ENCODE assay signal across 14 cellular contexts in genomic region chr19:35100588-35101533, GRCh38. TPM values are rescaled to one million over a fixed set of nuclear protein-coding genes. Genes with fewer than 3 reads are reported as not detected.
A peak's percentile ranks its signal among the peaks of the same experiment; 100 is the strongest.
DNase-seq lines count a peak whose midpoint lies in the region; ATAC-seq, FAIRE-seq and TF ChIP-seq lines count a peak whose summit lies in the region.
"Had no signal": no experiment of that assay in that cellular context is flagged by ENCODE, and none has a peak within 500 bp of the region (broad histone marks: within the 10 kb centered on the region; RNA-seq: fewer than 3 reads in every experiment).

No MANE protein-coding gene starts in this region.

- in situ Hi-C loops in IMR-90 (cut with MboI; ENCODE audit: low sequenced_read_pairs) = no loop called here
- in situ Hi-C loops in K562 (cut with MboI) = no loop called here

- POLR2A ChIA-PET in IMR-90 (lab: Charles Lee; ENCODE audit: unreplicated experiment) (no interaction called here), K562 (lab: Yijun Ruan, JAX) (interaction anchor here (0.5 to 1.0 kb wide), 3 partner anchors 10 to 19 kb away, joined by 3 to 4 read pairs (median 3); no protein-coding TSS in a partner anchor)

- H3K36me3 ChIP-seq in IMR-90 (ENCODE audit: control insufficient read depth, insufficient read depth, low read length) (no peaks in the 10 kb centered on the region), K562 (ENCODE audit: control insufficient read depth, insufficient read depth, low read length) (no peaks in the 10 kb centered on the region), neuronal stem cell (replicated peaks in 1 of 2; ENCODE audit: control insufficient read depth in 2 of 2, insufficient read depth in 2 of 2, low read length in 2 of 2) (no peaks in the 10 kb centered on the region), Karpas-422 (ENCODE audit: insufficient read depth, low read length) (no peaks in the 10 kb centered on the region)
- H3K36me3 ChIP-seq: BE2C, SJCRH30 had no signal

- no peak overlapping the region for H3K14ac ChIP-seq in IMR-90 (replicated peaks; ENCODE audit: low read depth, low read length)
- H3K14ac ChIP-seq in neuronal stem cell (ENCODE audit: low read length) = no peak overlapping the region

- H3K4me3 ChIP-seq in IMR-90 (ENCODE audit: insufficient read depth, low read depth, low read length) (no peak overlapping the region), K562 (no peak overlapping the region), neuronal stem cell (ENCODE audit: low read length in 2 of 2) (no peak overlapping the region), Karpas-422 (ENCODE audit: low read length) (no peak overlapping the region)
- H3K4me3 ChIP-seq: SJCRH30 had no signal

- H4K5ac ChIP-seq in IMR-90 (ENCODE audit: low read depth, low read length) = no peak overlapping the region

- H4K20me1 ChIP-seq in IMR-90 (ENCODE audit: insufficient read depth, low read length) = no peaks in the 10 kb centered on the region
- H4K20me1 ChIP-seq in K562 (replicated peaks; ENCODE audit: control insufficient read depth, insufficient read depth, low read length) = no peaks in the 10 kb centered on the region
- H4K20me1 ChIP-seq in Karpas-422 (ENCODE audit: insufficient read depth, low read depth, low read length) = no peaks in the 10 kb centered on the region

- dilution Hi-C loops in IMR-90 (cut with HindIII; ENCODE audit: low sequenced_read_pairs, unreplicated experiment) = no loop called here

- H3K9ac ChIP-seq in IMR-90 (ENCODE audit: low read depth, low read length) = no peak overlapping the region
- H3K9ac ChIP-seq in K562 (ENCODE audit: insufficient read depth in 1 of 2, low read depth in 2 of 2, low read length in 2 of 2) = no peak overlapping the region
- peak overlapping the region; percentile 53 for H3K9ac ChIP-seq in neuronal stem cell (ENCODE audit: low read depth, low read length, poor library complexity)
- H3K9ac ChIP-seq in Karpas-422 (ENCODE audit: low read length) = no peak overlapping the region

- H3K18ac ChIP-seq in IMR-90 (ENCODE audit: low read depth, low read length) = no peak overlapping the region
- H3K18ac ChIP-seq in neuronal stem cell (ENCODE audit: low read length) = peak overlapping the region; percentile 67

- BruUV-seq in IMR-90 (replicated peaks; lab: Mats Ljungman, UMichigan) = no TSS peak
- BruUV-seq in K562 (replicated peaks; lab: Mats Ljungman, UMichigan) = no TSS peak

- no peak overlapping the region for H3K27ac ChIP-seq in IMR-90 (ENCODE audit: insufficient read depth, low read length)
- H3K27ac ChIP-seq in K562 (ENCODE audit: extremely low read depth, low read depth, low read length) = no peak overlapping the region
- H3K27ac ChIP-seq in neuronal stem cell (replicated peaks; ENCODE audit: low read length) = no peak overlapping the region
- H3K27ac ChIP-seq in Karpas-422 (ENCODE audit: low read length) = no peak overlapping the region
- H3K27ac ChIP-seq: SJCRH30 had no signal

- no peak overlapping the region for H4K8ac ChIP-seq in IMR-90 (ENCODE audit: low read depth in 2 of 2, low read length in 2 of 2)
- peak overlapping the region; percentile 75 for H4K8ac ChIP-seq in neuronal stem cell (ENCODE audit: low read depth, low read length)

- TF ChIP-seq POLR2A in IMR-90 (IDR thresholded peaks at IDR 0.05; ENCODE audit: low read depth, low read length) (no peak), K562 (conservative IDR thresholded peaks at IDR 0.05) (no peak)

- intact Hi-C loops in IMR-90 (cut with micrococcal nuclease) (no loop called here), K562 (cut with micrococcal nuclease) (no loop called here), left cardiac atrium (cut with DNase I) (no loop called here)

- H2AK9ac ChIP-seq in IMR-90 (replicated peaks; ENCODE audit: low read depth, low read length, poor library complexity) = no peak overlapping the region

- H2AK5ac ChIP-seq in IMR-90 (ENCODE audit: low read depth, low read length) (no peak overlapping the region), neuronal stem cell (ENCODE audit: low read depth, low read length) (no peak overlapping the region)

- DNase-seq in IMR-90 (no peak), K562 (ENCODE audit: extremely low read depth in 1 of 4, low spot score in 3 of 4) (no peak), neuronal stem cell (ENCODE audit: low spot score) (no peak), left cardiac atrium (no peak), Karpas-422 (no peak)
- DNase-seq: BE2C; CD4-positive, alpha-beta memory T cell; NCI-H1417 treated with DMSO at 0.1 percent for 48 hours; NCI-H2029 treated with DMSO at 0.1 percent for 48 hours; RPMI8226; SJCRH30; SW 1271 had no signal

- TF ChIP-seq RAD21 in IMR-90 (IDR thresholded peaks at IDR 0.05; ENCODE audit: low read length) = no peak
- TF ChIP-seq RAD21 in K562 (CRISPR knock-in tag; conservative IDR thresholded peaks at IDR 0.05 in 1 of 2, IDR thresholded peaks at IDR 0.05 in 1 of 2) = no peak

- H3K4me1 ChIP-seq in IMR-90 (ENCODE audit: control insufficient read depth, insufficient read depth, low read length) = no peaks in the 10 kb centered on the region
- peaks cover under 1 to 34% of the 10 kb centered on the region in 2 experiments; a peak in 4 of 5 replicates for H3K4me1 ChIP-seq in K562 (replicated peaks in 1 of 2; ENCODE audit: control insufficient read depth in 2 of 2, insufficient read depth in 2 of 2, low read length in 2 of 2)
- H3K4me1 ChIP-seq in neuronal stem cell (ENCODE audit: control insufficient read depth in 2 of 2, insufficient read depth in 1 of 2, low read depth in 1 of 2, low read length in 2 of 2) = peaks cover 0 to 2% of the 10 kb centered on the region in 2 donors
- H3K4me1 ChIP-seq in Karpas-422 (ENCODE audit: low read length) = peaks cover 7% of the 10 kb centered on the region
- H3K4me1 ChIP-seq: BE2C, SJCRH30 had no signal

- H4K91ac ChIP-seq in IMR-90 (ENCODE audit: insufficient read depth, low read depth, low read length) (no peak overlapping the region), neuronal stem cell (ENCODE audit: low read depth, low read length, poor library complexity) (no peak overlapping the region)

- H3K9me2 ChIP-seq in Karpas-422 (replicated peaks; ENCODE audit: insufficient read depth, low read length) = no peaks in the 10 kb centered on the region

- H2BK15ac ChIP-seq in IMR-90 (ENCODE audit: low read depth, low read length) = no peak overlapping the region
- peak overlapping the region; percentile 60 for H2BK15ac ChIP-seq in neuronal stem cell (ENCODE audit: low read length)

- H3K79me1 ChIP-seq in IMR-90 (ENCODE audit: low read depth in 1 of 2, low read length in 2 of 2) (no peaks in the 10 kb centered on the region), neuronal stem cell (ENCODE audit: low read depth, low read length) (peaks cover 4% of the 10 kb centered on the region)

- CTCF ChIA-PET in IMR-90 (lab: Yijun Ruan, JAX) (interaction anchor here (0.8 to 1.0 kb wide), 2 partner anchors 9 to 11 kb away, joined by 3 read pairs; no protein-coding TSS in a partner anchor), K562 (lab: Yijun Ruan, JAX; ENCODE audit: low intra/inter-chr PET ratio) (no interaction called here)

- H3K4ac ChIP-seq in IMR-90 (ENCODE audit: low read depth, low read length) = no peak overlapping the region
- no peak overlapping the region for H3K4ac ChIP-seq in neuronal stem cell (ENCODE audit: low read length)

- H2BK120ac ChIP-seq in IMR-90 (ENCODE audit: low read depth, low read length) (no peak overlapping the region), neuronal stem cell (ENCODE audit: low read depth, low read length) (no peak overlapping the region)

- H3K56ac ChIP-seq in IMR-90 (ENCODE audit: extremely low read depth, insufficient read depth, low read length) = no peak overlapping the region

- H2AFZ ChIP-seq in IMR-90 (replicated peaks; ENCODE audit: low read length, poor library complexity) (peak overlapping the region; percentile 43), K562 (ENCODE audit: low read depth, low read length) (0 out of 2 replicates have a peak overlapping the region, but pooled peaks have one; percentile 2), neuronal stem cell (ENCODE audit: low read length) (no peak overlapping the region), Karpas-422 (ENCODE audit: low read length) (no peak overlapping the region)

- H3K4me2 ChIP-seq in IMR-90 (ENCODE audit: low read depth, low read length) (no peak overlapping the region), K562 (ENCODE audit: insufficient read depth, low read length) (no peak overlapping the region), neuronal stem cell (ENCODE audit: insufficient read depth, low read length, poor library complexity, severe bottlenecking) (no peak overlapping the region), Karpas-422 (ENCODE audit: low read depth, low read length, poor library complexity, severe bottlenecking) (no peak overlapping the region)

- H3K9me3 ChIP-seq in IMR-90 (ENCODE audit: control insufficient read depth, insufficient read depth, low read length) = peaks cover 1% of the 10 kb centered on the region; the same call in 1 of the 2 replicates
- peaks cover 7% of the 10 kb centered on the region for H3K9me3 ChIP-seq in K562 (replicated peaks; ENCODE audit: control insufficient read depth, insufficient read depth, low read depth, low read length)
- no peaks in the 10 kb centered on the region for H3K9me3 ChIP-seq in neuronal stem cell (replicated peaks in 1 of 2; ENCODE audit: control insufficient read depth in 2 of 2, insufficient read depth in 1 of 2, low read depth in 1 of 2, low read length in 2 of 2)
- H3K9me3 ChIP-seq in Karpas-422 (ENCODE audit: low read length) = no peaks in the 10 kb centered on the region
- H3K9me3 ChIP-seq: BE2C, SJCRH30 had no signal

- TF ChIP-seq EP300 in K562 (IDR thresholded peaks at IDR 0.05; ENCODE audit: low read length) = no peak

- no peak overlapping the region for H2BK20ac ChIP-seq in IMR-90 (ENCODE audit: low read depth, low read length)

- no peaks in the 10 kb centered on the region; the same call in 1 of the 2 replicates for H3K27me3 ChIP-seq in IMR-90 (ENCODE audit: control insufficient read depth, insufficient read depth, low read length)
- H3K27me3 ChIP-seq in K562 (ENCODE audit: control insufficient read depth in 2 of 2, insufficient read depth in 2 of 2, low read length in 2 of 2) = no peaks in the 10 kb centered on the region
- H3K27me3 ChIP-seq in neuronal stem cell (ENCODE audit: control insufficient read depth in 3 of 3, insufficient read depth in 3 of 3, low read depth in 1 of 3, low read length in 3 of 3) = no peaks in the 10 kb centered on the region
- no peaks in the 10 kb centered on the region for H3K27me3 ChIP-seq in Karpas-422 (ENCODE audit: low read length)
- H3K27me3 ChIP-seq: BE2C, SJCRH30 had no signal

- no peak overlapping the region for H3K23ac ChIP-seq in IMR-90 (ENCODE audit: low read depth, low read length)
- H3K23ac ChIP-seq in neuronal stem cell (ENCODE audit: low read depth, low read length, poor library complexity) = no peak overlapping the region

- H2BK12ac ChIP-seq in neuronal stem cell (ENCODE audit: low read length) = no peak overlapping the region

- H3K9me1 ChIP-seq in IMR-90 (ENCODE audit: insufficient read depth, low read length) (no peaks in the 10 kb centered on the region), K562 (ENCODE audit: control insufficient read depth, insufficient read depth, low read length) (no peaks in the 10 kb centered on the region)

- H3K79me2 ChIP-seq in K562 (ENCODE audit: control insufficient read depth, insufficient read depth, low read length) (no peaks in the 10 kb centered on the region), Karpas-422 (ENCODE audit: low read length) (no peaks in the 10 kb centered on the region)

- WGBS in IMR-90 (ENCODE audit: extremely low coverage in 2 of 2, insufficient read length in 1 of 2), 2 experiments = 53% methylated on average over 11 of the region's 16 CpGs; no CpG with 5 or more reads in 1 of the 2 experiments
- WGBS in K562 (ENCODE audit: insufficient coverage, low coverage, missing lambda C conversion rate) = 41% methylated on average over 15 of the region's 16 CpGs
- WGBS in neuronal stem cell (ENCODE audit: extremely low coverage in 2 of 2, insufficient read length in 2 of 2, insufficient replicate concordance in 1 of 2), 2 donors = no CpG with 5 or more reads among the region's 16 CpGs

- ATAC-seq in IMR-90 (ENCODE audit: low read depth) (no peak), K562 (peak; percentile 13; the same call in 2 of the 3 replicates), left cardiac atrium (no peak), HG03571 (IDR thresholded peaks at IDR 0.05; ENCODE audit: unreplicated experiment) (no peak)

- no peak for TF ChIP-seq CTCF in IMR-90 (conservative IDR thresholded peaks at IDR 0.05; ENCODE audit: low read depth, low read length)
- no peak for TF ChIP-seq CTCF in K562 (IDR thresholded peaks at IDR 0.05 in 2 of 3, conservative IDR thresholded peaks at IDR 0.05 in 1 of 3; ENCODE audit: insufficient read depth in 2 of 3, low read depth in 1 of 3, low read length in 3 of 3)

- no peak overlapping the region for H2BK5ac ChIP-seq in IMR-90 (ENCODE audit: low read depth, low read length, poor library complexity, severe bottlenecking)
- H2BK5ac ChIP-seq in neuronal stem cell (ENCODE audit: low read length) = no peak overlapping the region

- peak; percentile 55 for FAIRE-seq in K562 (lab: Jason Lieb, UNC)
- FAIRE-seq: H54 had no signal

RNA-seq across cellular contexts. Expression of gene FXYD3, which starts 14.8 kb away (rescaled TPM):
- total RNA-seq in IMR-90 (2012; rRNA removed) (not detected in 2 replicates), K562 (2014; rRNA removed) (not detected in 2 replicates), K562 (2014; rRNA removed; fragmentation: Illumina TruSeq; extraction: Trizol) (not detected in 2 replicates), K562 (2015; rRNA removed; fragmentation: Illumina TruSeq; extraction: Trizol) (not detected in 2 replicates), K562 (2021) (0.24 and 0.60 TPM in 2 replicates), left cardiac atrium (1 to 10 TPM; 1.5 to 3.6 TPM)
- polyA plus RNA-seq in IMR-90 (2012; rRNA removed) (not detected in 2 replicates), K562 (2011; rRNA removed) (not detected in 2 replicates), K562 (2014; fragmentation: Illumina TruSeq; extraction: Trizol) (not detected in 2 replicates), K562 (2014; fragmentation: Nextera tagmentation; extraction: Ambion mirVana) (not detected), K562 (2014; rRNA removed) (not detected in 2 replicates)
- not detected in 2 replicates for polyA plus RNA-seq in IMR-90 (2012; cell fraction: cytosol; rRNA removed)
- not detected in 2 replicates for polyA plus RNA-seq in IMR-90 (2012; cell fraction: nucleus; rRNA removed; ENCODE audit: low replicate concordance)
- not detected in 2 replicates for total RNA-seq in K562 (2011; cell fraction: chromatin; rRNA removed; ENCODE audit: low replicate concordance)
- total RNA-seq in K562 (2011; cell fraction: nucleolus; rRNA removed) = not detected in 2 replicates
- not detected in 2 replicates for total RNA-seq in K562 (2011; cell fraction: nucleoplasm; rRNA removed)
- polyA plus RNA-seq in K562 (2011; cell fraction: cytosol; rRNA removed) = not detected in 2 replicates
- not detected in 2 replicates for polyA plus RNA-seq in K562 (2011; cell fraction: nucleus; rRNA removed)
- 0.16 TPM in 1 of 2 replicates, not detected in the other for polyA plus RNA-seq in K562 (2012)
- polyA minus RNA-seq in K562 (2011; rRNA and poly(A)+ RNA removed) = not detected in 2 replicates
- not detected in 2 replicates for polyA minus RNA-seq in K562 (2011; cell fraction: cytosol; rRNA and poly(A)+ RNA removed)
- not detected in 2 replicates for polyA minus RNA-seq in K562 (2011; cell fraction: nucleus; rRNA and poly(A)+ RNA removed)
- 0.07 TPM for polyA plus RNA-seq in neuronal stem cell (2013, experiment 1 of 2)
- 0.12 TPM for polyA plus RNA-seq in neuronal stem cell (2013, experiment 2 of 2)
- not detected in 2 replicates for total RNA-seq in Karpas-422 (2014; rRNA removed; shearing (Covaris generic); ENCODE audit: low replicate concordance)
- total RNA-seq: CD4-positive, alpha-beta memory T cell; SJCRH30 had no signal
- polyA plus RNA-seq: CD4-positive, alpha-beta memory T cell had no signal

RNA-seq across cellular contexts. Expression of gene LGI4, which starts 34.0 kb away (rescaled TPM):
- total RNA-seq in IMR-90 (2012; rRNA removed) = not detected in 2 replicates
- 0.06 and 0.10 TPM in 2 replicates for polyA plus RNA-seq in IMR-90 (2012; rRNA removed)
- 0.05 TPM in 1 of 2 replicates, not detected in the other for polyA plus RNA-seq in IMR-90 (2012; cell fraction: cytosol; rRNA removed)
- 2.3 and 3.5 TPM in 2 replicates for polyA plus RNA-seq in IMR-90 (2012; cell fraction: nucleus; rRNA removed; ENCODE audit: low replicate concordance)
- 1.9 TPM in 2 replicates for total RNA-seq in K562 (2011; cell fraction: chromatin; rRNA removed; ENCODE audit: low replicate concordance)
- total RNA-seq in K562 (2011; cell fraction: nucleolus; rRNA removed) = 0.67 and 0.92 TPM in 2 replicates
- 0.88 and 0.92 TPM in 2 replicates for total RNA-seq in K562 (2011; cell fraction: nucleoplasm; rRNA removed)
- 0.14 TPM in 1 of 2 replicates, not detected in the other for total RNA-seq in K562 (2014; rRNA removed)
- not detected in 2 replicates for total RNA-seq in K562 (2014; rRNA removed; fragmentation: Illumina TruSeq; extraction: Trizol)
- total RNA-seq in K562 (2015; rRNA removed; fragmentation: Illumina TruSeq; extraction: Trizol) = not detected in 2 replicates
- 0.24 TPM in 1 of 2 replicates, not detected in the other for total RNA-seq in K562 (2021)
- polyA plus RNA-seq in K562 (2011; rRNA removed) = 0.29 and 0.73 TPM in 2 replicates
- 0.16 and 0.37 TPM in 2 replicates for polyA plus RNA-seq in K562 (2011; cell fraction: cytosol; rRNA removed)
- polyA plus RNA-seq in K562 (2011; cell fraction: nucleus; rRNA removed) = 3.1 and 4.6 TPM in 2 replicates
- 0.35 and 1.6 TPM in 2 replicates for polyA plus RNA-seq in K562 (2012)
- polyA plus RNA-seq in K562 (2014; fragmentation: Illumina TruSeq; extraction: Trizol) = 0.30 and 0.33 TPM in 2 replicates
- not detected for polyA plus RNA-seq in K562 (2014; fragmentation: Nextera tagmentation; extraction: Ambion mirVana)
- 0.21 and 1.1 TPM in 2 replicates for polyA plus RNA-seq in K562 (2014; rRNA removed)
- not detected in 2 replicates for polyA minus RNA-seq in K562 (2011; rRNA and poly(A)+ RNA removed)
- not detected in 2 replicates for polyA minus RNA-seq in K562 (2011; cell fraction: cytosol; rRNA and poly(A)+ RNA removed)
- polyA minus RNA-seq in K562 (2011; cell fraction: nucleus; rRNA and poly(A)+ RNA removed) = 0.54 TPM in 1 of 2 replicates, not detected in the other
- polyA plus RNA-seq in neuronal stem cell (2013, experiment 1 of 2) = 2.0 TPM
- 1.8 TPM for polyA plus RNA-seq in neuronal stem cell (2013, experiment 2 of 2)
- total RNA-seq in left cardiac atrium = 10 to 100 TPM; 11.6 to 17.9 TPM
- 0.22 TPM in 1 of 2 replicates, not detected in the other for total RNA-seq in Karpas-422 (2014; rRNA removed; shearing (Covaris generic); ENCODE audit: low replicate concordance)
- total RNA-seq: SJCRH30 had no signal
- polyA plus RNA-seq: CD4-positive, alpha-beta memory T cell had no signal

RNA-seq across cellular contexts. Expression of gene FXYD1, which starts 37.8 kb away (rescaled TPM):
- total RNA-seq in IMR-90 (2012; rRNA removed) (0.18 TPM in 1 of 2 replicates, not detected in the other), K562 (2014; rRNA removed) (2.3 and 2.4 TPM in 2 replicates), K562 (2014; rRNA removed; fragmentation: Illumina TruSeq; extraction: Trizol) (not detected in 2 replicates), K562 (2015; rRNA removed; fragmentation: Illumina TruSeq; extraction: Trizol) (0.60 and 1.3 TPM in 2 replicates), K562 (2021) (1.7 and 2.7 TPM in 2 replicates), left cardiac atrium (100 to 1,000 TPM; 297 to 393 TPM)
- polyA plus RNA-seq in IMR-90 (2012; rRNA removed) (2.7 and 3.9 TPM in 2 replicates), K562 (2011; rRNA removed) (0.40 and 0.66 TPM in 2 replicates), K562 (2014; fragmentation: Illumina TruSeq; extraction: Trizol) (0.71 and 2.1 TPM in 2 replicates), K562 (2014; fragmentation: Nextera tagmentation; extraction: Ambion mirVana) (not detected), K562 (2014; rRNA removed) (2.4 and 3.2 TPM in 2 replicates)
- polyA plus RNA-seq in IMR-90 (2012; cell fraction: cytosol; rRNA removed) = 1.0 and 7.5 TPM in 2 replicates
- polyA plus RNA-seq in IMR-90 (2012; cell fraction: nucleus; rRNA removed; ENCODE audit: low replicate concordance) = 3.4 and 3.9 TPM in 2 replicates
- total RNA-seq in K562 (2011; cell fraction: chromatin; rRNA removed; ENCODE audit: low replicate concordance) = 0.67 TPM in 1 of 2 replicates, not detected in the other
- 0.50 TPM in 1 of 2 replicates, not detected in the other for total RNA-seq in K562 (2011; cell fraction: nucleolus; rRNA removed)
- total RNA-seq in K562 (2011; cell fraction: nucleoplasm; rRNA removed) = not detected in 2 replicates
- 0.16 TPM in 1 of 2 replicates, not detected in the other for polyA plus RNA-seq in K562 (2011; cell fraction: cytosol; rRNA removed)
- 0.49 and 2.1 TPM in 2 replicates for polyA plus RNA-seq in K562 (2011; cell fraction: nucleus; rRNA removed)
- polyA plus RNA-seq in K562 (2012) = 2.1 and 4.4 TPM in 2 replicates
- polyA minus RNA-seq in K562 (2011; rRNA and poly(A)+ RNA removed) = not detected in 2 replicates
- not detected in 2 replicates for polyA minus RNA-seq in K562 (2011; cell fraction: cytosol; rRNA and poly(A)+ RNA removed)
- polyA minus RNA-seq in K562 (2011; cell fraction: nucleus; rRNA and poly(A)+ RNA removed) = 0.67 TPM in 1 of 2 replicates, not detected in the other
- 0.85 TPM for polyA plus RNA-seq in neuronal stem cell (2013, experiment 1 of 2)
- polyA plus RNA-seq in neuronal stem cell (2013, experiment 2 of 2) = 1.2 TPM
- not detected in 2 replicates for total RNA-seq in Karpas-422 (2014; rRNA removed; shearing (Covaris generic); ENCODE audit: low replicate concordance)
- total RNA-seq: SJCRH30 had no signal

RNA-seq across cellular contexts. Expression of gene FXYD7, which starts 42.2 kb away (rescaled TPM):
- not detected in 2 replicates for total RNA-seq in IMR-90 (2012; rRNA removed)
- 0.31 and 0.39 TPM in 2 replicates for polyA plus RNA-seq in IMR-90 (2012; rRNA removed)
- 0.11 and 2.0 TPM in 2 replicates for polyA plus RNA-seq in IMR-90 (2012; cell fraction: cytosol; rRNA removed)
- 0.35 and 0.60 TPM in 2 replicates for polyA plus RNA-seq in IMR-90 (2012; cell fraction: nucleus; rRNA removed; ENCODE audit: low replicate concordance)
- total RNA-seq in K562 (2011; cell fraction: chromatin; rRNA removed; ENCODE audit: low replicate concordance) = 0.39 and 0.76 TPM in 2 replicates
- total RNA-seq in K562 (2011; cell fraction: nucleolus; rRNA removed) = not detected in 2 replicates
- total RNA-seq in K562 (2011; cell fraction: nucleoplasm; rRNA removed) = not detected in 2 replicates
- total RNA-seq in K562 (2014; rRNA removed) = not detected in 2 replicates
- not detected in 2 replicates for total RNA-seq in K562 (2014; rRNA removed; fragmentation: Illumina TruSeq; extraction: Trizol)
- total RNA-seq in K562 (2015; rRNA removed; fragmentation: Illumina TruSeq; extraction: Trizol) = 0.26 and 0.36 TPM in 2 replicates
- total RNA-seq in K562 (2021) = 0.27 and 0.80 TPM in 2 replicates
- polyA plus RNA-seq in K562 (2011; rRNA removed) = 0.18 and 0.26 TPM in 2 replicates
- polyA plus RNA-seq in K562 (2011; cell fraction: cytosol; rRNA removed) = 0.24 and 0.51 TPM in 2 replicates
- polyA plus RNA-seq in K562 (2011; cell fraction: nucleus; rRNA removed) = 0.48 and 1.2 TPM in 2 replicates
- 1.4 and 1.5 TPM in 2 replicates for polyA plus RNA-seq in K562 (2012)
- polyA plus RNA-seq in K562 (2014; fragmentation: Illumina TruSeq; extraction: Trizol) = 0.28 TPM in 1 of 2 replicates, not detected in the other
- under 1 TPM; 0.10 to 0.13 TPM for polyA plus RNA-seq in K562 (2014; fragmentation: Nextera tagmentation; extraction: Ambion mirVana)
- polyA plus RNA-seq in K562 (2014; rRNA removed) = 0.32 and 0.46 TPM in 2 replicates
- not detected in 2 replicates for polyA minus RNA-seq in K562 (2011; rRNA and poly(A)+ RNA removed)
- polyA minus RNA-seq in K562 (2011; cell fraction: cytosol; rRNA and poly(A)+ RNA removed) = not detected in 2 replicates
- not detected in 2 replicates for polyA minus RNA-seq in K562 (2011; cell fraction: nucleus; rRNA and poly(A)+ RNA removed)
- polyA plus RNA-seq in neuronal stem cell (2013, experiment 1 of 2) = 2.3 TPM
- polyA plus RNA-seq in neuronal stem cell (2013, experiment 2 of 2) = 2.6 TPM
- total RNA-seq in left cardiac atrium = not detected
- not detected in 2 replicates for total RNA-seq in Karpas-422 (2014; rRNA removed; shearing (Covaris generic); ENCODE audit: low replicate concordance)
- total RNA-seq: SJCRH30 had no signal

RNA-seq across cellular contexts. Expression of gene FXYD5, which starts 53.7 kb away (rescaled TPM):
- total RNA-seq in IMR-90 (2012; rRNA removed) (45.8 and 53.6 TPM in 2 replicates), K562 (2014; rRNA removed) (174 and 300 TPM in 2 replicates), K562 (2014; rRNA removed; fragmentation: Illumina TruSeq; extraction: Trizol) (122 and 147 TPM in 2 replicates), K562 (2015; rRNA removed; fragmentation: Illumina TruSeq; extraction: Trizol) (252 and 264 TPM in 2 replicates), K562 (2021) (250 and 256 TPM in 2 replicates), left cardiac atrium (10 to 100 TPM; 35.5 to 46.7 TPM)
- polyA plus RNA-seq in IMR-90 (2012; rRNA removed) (245 and 287 TPM in 2 replicates), K562 (2011; rRNA removed) (104 and 125 TPM in 2 replicates), K562 (2014; fragmentation: Illumina TruSeq; extraction: Trizol) (522 and 537 TPM in 2 replicates), K562 (2014; fragmentation: Nextera tagmentation; extraction: Ambion mirVana) (100 to 1,000 TPM; 125 to 198 TPM), K562 (2014; rRNA removed) (120 and 155 TPM in 2 replicates)
- 162 and 289 TPM in 2 replicates for polyA plus RNA-seq in IMR-90 (2012; cell fraction: cytosol; rRNA removed)
- polyA plus RNA-seq in IMR-90 (2012; cell fraction: nucleus; rRNA removed; ENCODE audit: low replicate concordance) = 57.5 and 83.6 TPM in 2 replicates
- 134 and 231 TPM in 2 replicates for total RNA-seq in K562 (2011; cell fraction: chromatin; rRNA removed; ENCODE audit: low replicate concordance)
- 240 and 311 TPM in 2 replicates for total RNA-seq in K562 (2011; cell fraction: nucleolus; rRNA removed)
- 297 and 340 TPM in 2 replicates for total RNA-seq in K562 (2011; cell fraction: nucleoplasm; rRNA removed)
- polyA plus RNA-seq in K562 (2011; cell fraction: cytosol; rRNA removed) = 271 and 533 TPM in 2 replicates
- polyA plus RNA-seq in K562 (2011; cell fraction: nucleus; rRNA removed) = 105 and 188 TPM in 2 replicates
- polyA plus RNA-seq in K562 (2012) = 353 and 530 TPM in 2 replicates
- polyA minus RNA-seq in K562 (2011; rRNA and poly(A)+ RNA removed) = 93.8 and 163 TPM in 2 replicates
- 189 and 195 TPM in 2 replicates for polyA minus RNA-seq in K562 (2011; cell fraction: cytosol; rRNA and poly(A)+ RNA removed)
- polyA minus RNA-seq in K562 (2011; cell fraction: nucleus; rRNA and poly(A)+ RNA removed) = 55.6 and 58.4 TPM in 2 replicates
- 47.1 TPM for polyA plus RNA-seq in neuronal stem cell (2013, experiment 1 of 2)
- 45.6 TPM for polyA plus RNA-seq in neuronal stem cell (2013, experiment 2 of 2)
- 89.3 and 134 TPM in 2 replicates for total RNA-seq in Karpas-422 (2014; rRNA removed; shearing (Covaris generic); ENCODE audit: low replicate concordance)

Comparison
In these comparisons a context has a peak if more than half of its experiments do, and no peak if none do; other contexts are left out.
1. H2AFZ ChIP-seq: peak in IMR-90 (single experiment) and K562 (single experiment); none in neuronal stem cell (single experiment) and Karpas-422 (single experiment).
2. RNA of gene LGI4, which starts 34.0 kb away (total RNA-seq): 11.6 to 17.9 TPM in left cardiac atrium; 0.14 to 1.9 TPM in K562, not detected in IMR-90 and 0.22 TPM in Karpas-422; every median in the first group is over 4 times any median in the second.
3. RNA of gene FXYD1, which starts 37.8 kb away (total RNA-seq): 297 to 393 TPM in left cardiac atrium; 0.50 to 2.7 TPM in K562, not detected in Karpas-422 and 0.18 TPM in IMR-90; every median in the first group is over 10 times any median in the second.